16 cellular contexts compared by ENCODE assay signal in genomic region chr13:48954086-48954485, GRCh38. TPM values are rescaled to one million over a fixed set of nuclear protein-coding genes. Genes with fewer than 3 reads are reported as not detected.
DNase-seq lines count a peak whose midpoint lies in the region; ATAC-seq and TF ChIP-seq lines count a peak whose summit lies in the region.
"Had no signal": no experiment of that assay in that cellular context is flagged by ENCODE, and none has a peak within 500 bp of the region (broad histone marks: within the 10 kb centered on the region; RNA-seq: fewer than 3 reads in every experiment).

No MANE protein-coding gene starts in this region.

- H3K4ac ChIP-seq in neuronal stem cell (ENCODE audit: low read length), result no peak overlapping the region

- no peak overlapping the region for H3K14ac ChIP-seq in neuronal stem cell (ENCODE audit: low read length)

- no peaks in the 10 kb centered on the region for H3K27me3 ChIP-seq in neuronal stem cell (ENCODE audit: control insufficient read depth in 3 of 3, insufficient read depth in 3 of 3, low read depth in 1 of 3, low read length in 3 of 3)
- H3K27me3 ChIP-seq in uterus, result no peaks in the 10 kb centered on the region
- H3K27me3 ChIP-seq: adrenal gland; BLaER1 treated with 17β-estradiol and CSF1 and Interleukin-3, amounts not matched to agents 10 nM and 100 nM had no signal

- no peak overlapping the region for H3K9ac ChIP-seq in neuronal stem cell (ENCODE audit: low read depth, low read length, poor library complexity)
- H3K9ac ChIP-seq: BLaER1 treated with 17β-estradiol and CSF1 and Interleukin-3, amounts not matched to agents 10 nM and 100 nM had no signal

- H2BK5ac ChIP-seq in neuronal stem cell (ENCODE audit: low read length), result no peak overlapping the region

- TF ChIP-seq CTCF in uterus (IDR thresholded peaks at IDR 0.05) (no peak), GM10248 (IDR thresholded peaks at IDR 0.05; ENCODE audit: control extremely low read depth, extremely low read depth, low read depth, missing control alignments) (no peak), omental fat pad (IDR thresholded peaks at IDR 0.05) (no peak)

- peak; percentile 53 for ATAC-seq in SK-N-SH treated with all-trans-retinoic acid at 6 μM for 48 hours
- ATAC-seq in omental fat pad (ENCODE audit: low FRiP score), result no peak
- ATAC-seq: naive thymus-derived CD8-positive, alpha-beta T cell had no signal

- H2BK12ac ChIP-seq in neuronal stem cell (ENCODE audit: low read length), result no peak overlapping the region

- H2AK5ac ChIP-seq in neuronal stem cell (ENCODE audit: low read depth, low read length), result no peak overlapping the region

- peaks cover 0 to 8% of the 10 kb centered on the region in 2 donors for H3K4me1 ChIP-seq in neuronal stem cell (ENCODE audit: control insufficient read depth in 2 of 2, insufficient read depth in 1 of 2, low read depth in 1 of 2, low read length in 2 of 2)
- H3K4me1 ChIP-seq in uterus, result no peaks in the 10 kb centered on the region
- H3K4me1 ChIP-seq: adrenal gland; BLaER1 treated with 17β-estradiol and CSF1 and Interleukin-3, amounts not matched to agents 10 nM and 100 nM had no signal

- no peak overlapping the region for H4K8ac ChIP-seq in neuronal stem cell (ENCODE audit: low read depth, low read length)

- H3K27ac ChIP-seq in neuronal stem cell (replicated peaks; ENCODE audit: low read length), result no peak overlapping the region
- H3K27ac ChIP-seq in uterus, result no peak overlapping the region
- H3K27ac ChIP-seq: adrenal gland; BLaER1 treated with 17β-estradiol and CSF1 and Interleukin-3, amounts not matched to agents 10 nM and 100 nM had no signal

- H3K23ac ChIP-seq in neuronal stem cell (ENCODE audit: low read depth, low read length, poor library complexity), result no peak overlapping the region

- H3K9me3 ChIP-seq in neuronal stem cell (replicated peaks in 1 of 2; ENCODE audit: control insufficient read depth in 2 of 2, insufficient read depth in 1 of 2, low read depth in 1 of 2, low read length in 2 of 2) (no peaks in the 10 kb centered on the region), uterus (no peaks in the 10 kb centered on the region)
- H3K9me3 ChIP-seq: adrenal gland; BLaER1 treated with 17β-estradiol and CSF1 and Interleukin-3, amounts not matched to agents 10 nM and 100 nM had no signal

- CTCF ChIA-PET in GM10248 (lab: Yijun Ruan, JAX), result no interaction called here

- intact Hi-C loops in uterus (cut with DNase I; ENCODE audit: low total_unique reads), result no loop called here

- H3K36me3 ChIP-seq in neuronal stem cell (replicated peaks in 1 of 2; ENCODE audit: control insufficient read depth in 2 of 2, insufficient read depth in 2 of 2, low read length in 2 of 2) (no peaks in the 10 kb centered on the region), uterus (no peaks in the 10 kb centered on the region)
- H3K36me3 ChIP-seq: adrenal gland; BLaER1 treated with 17β-estradiol and CSF1 and Interleukin-3, amounts not matched to agents 10 nM and 100 nM had no signal

- no peak overlapping the region for H3K18ac ChIP-seq in neuronal stem cell (ENCODE audit: low read length)

- H2BK120ac ChIP-seq in neuronal stem cell (ENCODE audit: low read depth, low read length), result no peak overlapping the region

- no peak overlapping the region for H3K4me3 ChIP-seq in neuronal stem cell (ENCODE audit: low read length in 2 of 2)
- no peak overlapping the region for H3K4me3 ChIP-seq in uterus
- H3K4me3 ChIP-seq: adrenal gland; BLaER1 treated with 17β-estradiol and CSF1 and Interleukin-3, amounts not matched to agents 10 nM and 100 nM had no signal

- no peak for TF ChIP-seq POLR2A in uterus (IDR thresholded peaks at IDR 0.05)

- no peak overlapping the region for H4K91ac ChIP-seq in neuronal stem cell (ENCODE audit: low read depth, low read length, poor library complexity)

- no peak overlapping the region for H2BK15ac ChIP-seq in neuronal stem cell (ENCODE audit: low read length)

- POLR2A ChIA-PET in GM10248 (lab: Yijun Ruan, JAX), result no interaction called here

- DNase-seq in HT1080 (ENCODE audit: low read depth) (peak; percentile 74), fibroblast of gingiva (ENCODE audit: low read depth) (peak; percentile 26), neuronal stem cell (ENCODE audit: low spot score) (no peak), uterus (no peak), DMS153 (lab: John Stamatoyannopoulos, UW) (no peak), GM10248 (ENCODE audit: extremely low spot score) (no peak), omental fat pad (ENCODE audit: low spot score) (no peak)
- DNase-seq: activated CD4-positive, alpha-beta T cell treated with anti-CD3 and anti-CD28 coated beads for 4 hours; activated T-cell treated with anti-CD3 and anti-CD28 coated beads, Interleukin-2, amount 50 U/mL, for 24 hours; adrenal gland; glutamatergic neuron; MM.1S; naive thymus-derived CD8-positive, alpha-beta T cell; NCI-H226 had no signal

- H3K79me1 ChIP-seq in neuronal stem cell (ENCODE audit: low read depth, low read length), result no peaks in the 10 kb centered on the region

- H2AFZ ChIP-seq in neuronal stem cell (ENCODE audit: low read length), result peak overlapping the region; percentile 85

- no CpG with 5 or more reads among the region's 6 CpGs for WGBS in neuronal stem cell (ENCODE audit: extremely low coverage in 2 of 2, insufficient read length in 2 of 2, insufficient replicate concordance in 1 of 2), 2 donors

- H3K4me2 ChIP-seq in neuronal stem cell (ENCODE audit: insufficient read depth, low read length, poor library complexity, severe bottlenecking), result no peak overlapping the region
- H3K4me2 ChIP-seq: BLaER1 treated with 17β-estradiol and CSF1 and Interleukin-3, amounts not matched to agents 10 nM and 100 nM had no signal

TF ChIP-seq in SK-N-SH treated with all-trans-retinoic acid at 6 μM for 48 hours, 23 proteins besides CTCF, POLR2A, EP300 and RAD21:
- TF ChIP-seq PATZ1 (CRISPR knock-in tag; IDR thresholded peaks at IDR 0.05; ENCODE audit: borderline replicate concordance) (peak; percentile 48; the same call in 1 of the 2 replicates), CSDC2 (CRISPR knock-in tag; IDR thresholded peaks at IDR 0.05) (no peak)

RNA-seq across cellular contexts. Expression of gene FNDC3A, which starts 21.6 kb away (rescaled TPM):
- total RNA-seq in HT1080 (2014; rRNA removed; shearing (Covaris generic)), result 20.3 and 23.7 TPM in 2 replicates
- 20.7 and 29.8 TPM in 2 replicates for polyA plus RNA-seq in HT1080 (2015; cell fraction: cytosol; rRNA removed)
- polyA plus RNA-seq in HT1080 (2015; cell fraction: nucleus; rRNA removed), result 60.0 and 64.0 TPM in 2 replicates
- polyA plus RNA-seq in neuronal stem cell (2013, experiment 1 of 2), result 24.5 TPM
- polyA plus RNA-seq in neuronal stem cell (2013, experiment 2 of 2), result 25.6 TPM
- total RNA-seq in uterus (100 to 1,000 TPM in 1 of 4 donors, 10 to 100 TPM in 3; 31.3 to 129 (median 69.9) TPM), omental fat pad (10 to 100 TPM; 53.7 to 59.8 (median 56.4) TPM)

Comparison
In these comparisons a context has a peak if more than half of its experiments do, and no peak if none do; other contexts are left out.
1. DNase-seq: peak in HT1080 (single experiment) and fibroblast of gingiva (single experiment); none in neuronal stem cell (single experiment), uterus (0 of 2), DMS153 (single experiment), GM10248 (single experiment) and omental fat pad (single experiment).